1 cellular context compared by ENCODE assay signal in genomic region chr6:149249370-149250357, GRCh38.
TF ChIP-seq lines count a peak whose summit lies in the region.

No MANE protein-coding gene starts in this region.

TF ChIP-seq in A549, 52 proteins besides CTCF, POLR2A, EP300 and RAD21 (continued from another document):
- TF ChIP-seq USF2 (IDR thresholded peaks at IDR 0.05) (no peak), ATOH8 (CRISPR knock-in tag; IDR thresholded peaks at IDR 0.05; ENCODE audit: low read depth) (no peak), MAZ (IDR thresholded peaks at IDR 0.05; ENCODE audit: borderline replicate concordance, low read depth, low read length) (no peak), NFE2L2 (conservative IDR thresholded peaks at IDR 0.05; ENCODE audit: low read length) (no peak), ZC3H11A (IDR thresholded peaks at IDR 0.05) (no peak), RCOR1 (IDR thresholded peaks at IDR 0.05; ENCODE audit: low read depth, low read length) (no peak), CEBPB (IDR thresholded peaks at IDR 0.05) (no peak), ZSCAN20 (CRISPR knock-in tag; IDR thresholded peaks at IDR 0.05) (no peak), HOXB5 (CRISPR knock-in tag; IDR thresholded peaks at IDR 0.05) (no peak), POLR2AphosphoS2 (conservative IDR thresholded peaks at IDR 0.05; ENCODE audit: low read length) (no peak), HOXB13 (CRISPR knock-in tag; IDR thresholded peaks at IDR 0.05; ENCODE audit: low read depth) (no peak)
